Comparison of ENCODE assay signal across 1 cellular context in genomic region chr5:40490464-40491083, GRCh38.
TF ChIP-seq lines count a peak whose summit lies in the region.

No MANE protein-coding gene starts in this region.

TF ChIP-seq in GM23338, 12 proteins besides CTCF, POLR2A, EP300 and RAD21 (continued from another document):
- no peak for TF ChIP-seq ZNF462 (CRISPR knock-in tag; IDR thresholded peaks at IDR 0.05)
TF ChIP-seq in GM23338: peak in this region for 0.
